12 cellular contexts compared by ENCODE assay signal in the genomic region with DNA sequence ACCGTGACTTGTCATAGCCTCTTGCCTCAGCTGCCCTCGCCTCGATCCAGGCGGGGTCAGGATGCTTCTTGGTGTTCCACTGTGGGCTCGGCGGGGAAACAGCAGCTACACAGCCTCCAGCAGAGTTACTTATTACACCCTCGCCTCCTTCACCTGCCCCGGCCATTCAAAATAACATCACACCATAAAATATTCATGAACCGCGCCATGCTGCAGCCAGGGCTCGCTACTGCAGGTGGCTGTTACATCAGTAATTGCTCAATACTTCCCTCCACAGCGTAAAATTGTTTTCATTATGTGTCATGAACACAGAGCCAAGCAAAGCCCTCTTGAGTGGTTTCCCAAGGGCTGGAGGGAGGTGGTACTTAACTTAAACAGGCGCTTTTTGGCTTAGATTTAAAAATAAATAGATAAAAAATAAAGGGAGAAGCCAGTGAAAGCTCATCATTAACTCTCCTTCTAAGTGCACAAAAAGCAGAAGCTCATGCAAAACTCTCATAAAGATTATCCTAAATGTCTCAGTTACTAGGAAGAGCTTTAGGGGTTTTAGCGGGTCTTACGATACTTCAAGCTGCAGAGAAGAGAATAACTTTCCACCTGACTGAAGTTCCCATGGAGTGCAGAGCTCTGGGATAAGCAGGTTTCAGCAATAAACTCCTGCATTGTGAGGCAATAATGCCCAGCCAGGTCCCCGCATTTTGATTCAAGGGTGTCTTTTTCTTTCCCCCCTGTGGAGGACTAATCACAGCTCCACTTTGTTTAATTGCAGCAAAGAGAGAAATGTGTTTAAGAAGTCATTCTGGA.
DNase-seq lines count a peak whose midpoint lies in the region; FAIRE-seq and TF ChIP-seq lines count a peak whose summit lies in the region.
"Had no signal": no experiment of that assay in that cellular context is flagged by ENCODE, and none has a peak within 500 bp of the region (broad histone marks: within the 10 kb centered on the region; RNA-seq: fewer than 3 reads in every experiment).

No MANE protein-coding gene starts in this region.

- no peak overlapping the region for H3K27ac ChIP-seq in small intestine (ENCODE audit: low read depth in 1 of 2, low read length in 1 of 2)
- H3K27ac ChIP-seq in esophagus muscularis mucosa (replicated peaks in 1 of 4): no peak overlapping the region

- CTCF ChIA-PET in HEK293T (lab: Yijun Ruan, JAX): interaction anchor here (0.5 to 0.9 kb wide), 6 partner anchors 16 to 1027 kb away, joined by 3 read pairs; no protein-coding TSS in a partner anchor

- no peak for TF ChIP-seq EP300 in esophagus muscularis mucosa (IDR thresholded peaks at IDR 0.05)

- DNase-seq in HEK293T (ENCODE audit: extremely low spot score) (peak; percentile 37), NCI-H345 treated with DMSO at 0.1 percent for 48 hours (lab: John Stamatoyannopoulos, UW; ENCODE audit: unreplicated experiment) (peak; percentile 76), choroid plexus epithelial cell (ENCODE audit: low read depth) (peak; percentile 1), retinal pigment epithelial cell (ENCODE audit: low read depth) (peak; percentile 4), small intestine (no peak), esophagus muscularis mucosa (ENCODE audit: extremely low spot score) (no peak)
- DNase-seq in stimulated activated CD4-positive, alpha-beta T cell treated with anti-CD3 and anti-CD28 coated beads, Interleukin-12 subunit alpha, Interleukin-12 subunit beta, amount 100 ng/mL, for 4 hours: no peak
- no peak for DNase-seq in effector CD4-positive, alpha-beta T cell
- DNase-seq: activated effector memory CD4-positive, alpha-beta T cell treated with anti-CD3 and anti-CD28 coated beads, Interleukin-2, amount 50 U/mL, for 16 hours; effector memory CD4-positive, alpha-beta T cell; NCI-H2171 had no signal

- H3K4me3 ChIP-seq in choroid plexus epithelial cell (ENCODE audit: low read depth, low read length): no peak overlapping the region
- H3K4me3 ChIP-seq in retinal pigment epithelial cell (ENCODE audit: low read length): no peak overlapping the region
- H3K4me3 ChIP-seq in small intestine (ENCODE audit: low read depth in 1 of 2, low read length in 2 of 2): no peak overlapping the region
- H3K4me3 ChIP-seq in esophagus muscularis mucosa: no peak overlapping the region

- H3K9me3 ChIP-seq in small intestine (ENCODE audit: control insufficient read depth, low read depth) (no peaks in the 10 kb centered on the region), esophagus muscularis mucosa (no peaks in the 10 kb centered on the region)

- no peaks in the 10 kb centered on the region for H3K4me1 ChIP-seq in small intestine (ENCODE audit: control insufficient read depth in 2 of 2, insufficient read depth in 1 of 2, low read depth in 1 of 2, low read length in 1 of 2)
- H3K4me1 ChIP-seq in esophagus muscularis mucosa: no peaks in the 10 kb centered on the region

- POLR2A ChIA-PET in HEK293T (lab: Yijun Ruan, JAX): interaction anchor here (0.6 to 1.1 kb wide), 2 partner anchors 10 to 231 kb away, joined by 3 read pairs; no protein-coding TSS in a partner anchor

- no peak for FAIRE-seq in small intestine (lab: Jason Lieb, UNC)
- FAIRE-seq: TTC549 had no signal

- no peaks in the 10 kb centered on the region for H3K27me3 ChIP-seq in small intestine (ENCODE audit: control insufficient read depth in 2 of 2, insufficient read depth in 2 of 2, low read length in 2 of 2)
- H3K27me3 ChIP-seq in esophagus muscularis mucosa: peaks cover 0 to 11% (median 0%) of the 10 kb centered on the region in 4 donors

- intact Hi-C loops in esophagus muscularis mucosa (cut with DNase I): no loop called here

- no peak for TF ChIP-seq POLR2A in esophagus muscularis mucosa (IDR thresholded peaks at IDR 0.05; ENCODE audit: low read depth)

- H3K36me3 ChIP-seq in small intestine (ENCODE audit: control insufficient read depth in 2 of 2, insufficient read depth in 2 of 2, low read length in 2 of 2) (no peaks in the 10 kb centered on the region), esophagus muscularis mucosa (no peaks in the 10 kb centered on the region)

- WGBS in small intestine, 3 donors: 34 to 45% (median 42%) methylated on average over 16 of the region's 16 CpGs
- WGBS in esophagus muscularis mucosa: 48% methylated on average over 16 of the region's 16 CpGs

- TF ChIP-seq CTCF in choroid plexus epithelial cell (conservative IDR thresholded peaks at IDR 0.05; ENCODE audit: low read depth, low read length) (no peak), retinal pigment epithelial cell (conservative IDR thresholded peaks at IDR 0.05; ENCODE audit: low read depth, low read length) (no peak), esophagus muscularis mucosa (IDR thresholded peaks at IDR 0.05) (no peak)

TF ChIP-seq in HEK293T, 16 proteins besides CTCF, POLR2A, EP300 and RAD21:
- TF ChIP-seq NFRKB (IDR thresholded peaks at IDR 0.05) (no peak), L3MBTL2 (conservative IDR thresholded peaks at IDR 0.05) (peak; percentile 60)

Comparison
In these comparisons a context has a peak if more than half of its experiments do, and no peak if none do; other contexts are left out.
1. DNase-seq: peak in HEK293T (single experiment), NCI-H345 treated with DMSO at 0.1 percent for 48 hours (single experiment), choroid plexus epithelial cell (single experiment) and retinal pigment epithelial cell (single experiment); none in stimulated activated CD4-positive, alpha-beta T cell treated with anti-CD3 and anti-CD28 coated beads, Interleukin-12 subunit alpha, Interleukin-12 subunit beta, amount 100 ng/mL, for 4 hours (single experiment), small intestine (single experiment), effector CD4-positive, alpha-beta T cell (single experiment) and esophagus muscularis mucosa (single experiment).